1 cellular context compared by ENCODE assay signal in genomic region chr11:120391297-120391696, GRCh38.
TF ChIP-seq lines count a peak whose summit lies in the region.

No MANE protein-coding gene starts in this region.

TF ChIP-seq in HepG2, 621 proteins besides CTCF, POLR2A, EP300 and RAD21 (continued from another document and continues in another):
- TF ChIP-seq SNAPC5 (CRISPR knock-in tag; IDR thresholded peaks at IDR 0.05; ENCODE audit: borderline replicate concordance) (no peak), ZNF776 (CRISPR knock-in tag; IDR thresholded peaks at IDR 0.05) (no peak), ARNTL (CRISPR knock-in tag; IDR thresholded peaks at IDR 0.05) (no peak), ZSCAN22 (CRISPR knock-in tag; IDR thresholded peaks at IDR 0.05) (no peak), SP2 (CRISPR knock-in tag; IDR thresholded peaks at IDR 0.05) (no peak), MEF2D (CRISPR knock-in tag; IDR thresholded peaks at IDR 0.05) (no peak), ZNF362 (CRISPR knock-in tag; IDR thresholded peaks at IDR 0.05; ENCODE audit: borderline replicate concordance) (no peak), KDM5A (IDR thresholded peaks at IDR 0.05; ENCODE audit: borderline replicate concordance, low read length) (no peak), KDM3A (CRISPR knock-in tag; IDR thresholded peaks at IDR 0.05; ENCODE audit: low read depth) (no peak), ZNF607 (CRISPR knock-in tag; IDR thresholded peaks at IDR 0.05; ENCODE audit: borderline replicate concordance) (no peak), GPN1 (CRISPR knock-in tag; IDR thresholded peaks at IDR 0.05; ENCODE audit: borderline replicate concordance) (no peak), ZNF496 (CRISPR knock-in tag; IDR thresholded peaks at IDR 0.05; ENCODE audit: insufficient replicate concordance) (no peak), HOXA5 (CRISPR knock-in tag; IDR thresholded peaks at IDR 0.05) (no peak), ZMYM4 (CRISPR knock-in tag; IDR thresholded peaks at IDR 0.05) (peak; percentile 45; the same call in 1 of the 2 replicates), RFX3 (CRISPR knock-in tag; IDR thresholded peaks at IDR 0.05) (no peak), ZSCAN9 (CRISPR knock-in tag; IDR thresholded peaks at IDR 0.05; ENCODE audit: borderline replicate concordance) (no peak), ZIK1 (CRISPR knock-in tag; IDR thresholded peaks at IDR 0.05; ENCODE audit: borderline replicate concordance, low read depth) (no peak), KDM4B (CRISPR knock-in tag; IDR thresholded peaks at IDR 0.05) (no peak), POLR2G (IDR thresholded peaks at IDR 0.05; ENCODE audit: low read depth, low read length) (peak; percentile 60), ZNF574 (CRISPR knock-in tag; IDR thresholded peaks at IDR 0.05) (no peak), RFXAP (CRISPR knock-in tag; IDR thresholded peaks at IDR 0.05; ENCODE audit: borderline replicate concordance) (no peak), PLSCR1 (CRISPR knock-in tag; IDR thresholded peaks at IDR 0.05; ENCODE audit: borderline replicate concordance) (no peak), RNF219 (CRISPR knock-in tag; IDR thresholded peaks at IDR 0.05) (no peak), SIN3B (IDR thresholded peaks at IDR 0.05; ENCODE audit: low read length) (no peak), ZNF10 (CRISPR knock-in tag; IDR thresholded peaks at IDR 0.05; ENCODE audit: borderline replicate concordance, low read depth) (no peak), ZKSCAN5 (CRISPR knock-in tag; IDR thresholded peaks at IDR 0.05) (no peak), ARNT2 (CRISPR knock-in tag; IDR thresholded peaks at IDR 0.05; ENCODE audit: low read depth) (no peak), ATF7 (IDR thresholded peaks at IDR 0.05) (no peak), ATF7 (CRISPR knock-in tag; IDR thresholded peaks at IDR 0.05) (no peak), RXRA (CRISPR knock-in tag; IDR thresholded peaks at IDR 0.05) (no peak), AKAP8 (CRISPR knock-in tag; IDR thresholded peaks at IDR 0.05) (no peak), HNRNPH1 (optimal IDR thresholded peaks at IDR 0.05; ENCODE audit: low read depth, low read length) (no peak), MAZ (IDR thresholded peaks at IDR 0.05; ENCODE audit: borderline replicate concordance, low read depth, low read length) (no peak), MAZ (CRISPR knock-in tag; IDR thresholded peaks at IDR 0.05; ENCODE audit: low read depth) (no peak), CREB3 (CRISPR knock-in tag; IDR thresholded peaks at IDR 0.05) (no peak), KLF6 (CRISPR knock-in tag; IDR thresholded peaks at IDR 0.05) (no peak), NR2F6 (IDR thresholded peaks at IDR 0.05) (no peak), NR2F6 (CRISPR knock-in tag; IDR thresholded peaks at IDR 0.05) (no peak), ZGPAT (CRISPR knock-in tag; IDR thresholded peaks at IDR 0.05) (no peak), POLR2AphosphoS5 (IDR thresholded peaks at IDR 0.05; ENCODE audit: low read depth, low read length) (no peak), ZNF512B (CRISPR knock-in tag; IDR thresholded peaks at IDR 0.05; ENCODE audit: borderline replicate concordance) (no peak), PHB2 (IDR thresholded peaks at IDR 0.05; ENCODE audit: partially characterized antibody) (no peak), KLF13 (CRISPR knock-in tag; IDR thresholded peaks at IDR 0.05) (no peak), ZNF230 (CRISPR knock-in tag; IDR thresholded peaks at IDR 0.05) (no peak), POGZ (CRISPR knock-in tag; IDR thresholded peaks at IDR 0.05) (peak; percentile 66), PRMT3 (CRISPR knock-in tag; IDR thresholded peaks at IDR 0.05; ENCODE audit: borderline replicate concordance, low read depth) (no peak), HNF1B (CRISPR knock-in tag; IDR thresholded peaks at IDR 0.05) (no peak), SNAPC4 (CRISPR knock-in tag; IDR thresholded peaks at IDR 0.05) (no peak), NCOA2 (CRISPR knock-in tag; IDR thresholded peaks at IDR 0.05) (peak; percentile 36; the same call in 1 of the 2 replicates), MED8 (CRISPR knock-in tag; IDR thresholded peaks at IDR 0.05; ENCODE audit: insufficient replicate concordance) (no peak), ZNF720 (CRISPR knock-in tag; IDR thresholded peaks at IDR 0.05) (no peak), MBNL3 (CRISPR knock-in tag; conservative IDR thresholded peaks at IDR 0.05) (no peak)
